10 cellular contexts compared by ENCODE assay signal in the genomic region with DNA sequence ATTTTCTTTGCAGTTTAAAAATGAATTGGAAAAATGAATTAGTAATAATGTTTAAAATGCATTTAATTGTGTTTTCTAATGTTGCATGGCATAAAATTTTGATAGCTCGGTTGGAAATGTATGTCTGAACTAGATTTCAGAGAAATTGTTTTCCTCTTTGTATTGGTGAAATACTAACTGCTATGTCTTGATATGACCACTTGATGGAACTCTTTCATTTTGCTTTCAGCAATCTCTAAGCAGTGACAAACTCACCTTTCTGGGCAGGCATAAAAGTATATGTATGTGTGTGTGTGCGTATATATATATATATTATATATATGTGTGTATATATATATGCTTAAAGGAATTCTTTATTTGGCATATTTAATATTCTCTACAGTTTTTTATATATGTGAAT.
DNase-seq lines count a peak whose midpoint lies in the region; ATAC-seq and TF ChIP-seq lines count a peak whose summit lies in the region.
"Had no signal": no experiment of that assay in that cellular context is flagged by ENCODE, and none has a peak within 500 bp of the region (broad histone marks: within the 10 kb centered on the region; RNA-seq: fewer than 3 reads in every experiment).

No MANE protein-coding gene starts in this region.

- peaks cover 3% of the 10 kb centered on the region for H3K9me3 Mint-ChIP-seq in chondrocyte (ENCODE audit: low read depth)
- no peaks in the 10 kb centered on the region for H3K9me3 Mint-ChIP-seq in nephron progenitor cell

- TF ChIP-seq CTCF in NB4 (IDR thresholded peaks at IDR 0.05; ENCODE audit: low read depth, low read length) = peak; percentile 20
- TF ChIP-seq CTCF in chondrocyte (IDR thresholded peaks at IDR 0.05) = peak; percentile 85
- peak; percentile 56 for TF ChIP-seq CTCF in nephron progenitor cell (IDR thresholded peaks at IDR 0.05)

- H3K27ac Mint-ChIP-seq in chondrocyte (ENCODE audit: unreplicated experiment) (no peak overlapping the region), nephron progenitor cell (no peak overlapping the region)
- H3K27ac Mint-ChIP-seq: naive B cell had no signal

- no peak overlapping the region for H3K4me3 Mint-ChIP-seq in chondrocyte (ENCODE audit: unreplicated experiment)
- H3K4me3 Mint-ChIP-seq in nephron progenitor cell = no peak overlapping the region
- H3K4me3 Mint-ChIP-seq: naive B cell had no signal

- H3K4me3 ChIP-seq in NB4 (ENCODE audit: low read depth, low read length) = no peak overlapping the region

- no peaks in the 10 kb centered on the region for H3K27me3 Mint-ChIP-seq in chondrocyte (ENCODE audit: low read depth)
- no peaks in the 10 kb centered on the region for H3K27me3 Mint-ChIP-seq in nephron progenitor cell (ENCODE audit: low read depth, poor library complexity)
- H3K27me3 Mint-ChIP-seq: naive B cell had no signal

- H3K4me1 Mint-ChIP-seq in chondrocyte (ENCODE audit: low read depth) (peaks cover 16% of the 10 kb centered on the region), nephron progenitor cell (no peaks in the 10 kb centered on the region)
- H3K4me1 Mint-ChIP-seq: naive B cell had no signal

- ATAC-seq in GM19023 (IDR thresholded peaks at IDR 0.05; ENCODE audit: unreplicated experiment) (no peak), HG02884 (IDR thresholded peaks at IDR 0.05; ENCODE audit: unreplicated experiment) (no peak)

- TF ChIP-seq POLR2A in NB4 (IDR thresholded peaks at IDR 0.05; ENCODE audit: extremely low read depth, insufficient read length) = no peak

- peak; percentile 37 for DNase-seq in DMS53 (lab: John Stamatoyannopoulos, UW)
- DNase-seq in DMS53 treated with DMSO at 0.1 percent for 48 hours (lab: John Stamatoyannopoulos, UW; ENCODE audit: unreplicated experiment) = no peak
- DNase-seq in NB4 (ENCODE audit: low read depth) = peak; percentile 25
- DNase-seq in chondrocyte (ENCODE audit: low spot score) = no peak
- no peak for DNase-seq in nephron progenitor cell
- no peak for DNase-seq in HuH-7.5 (ENCODE audit: low spot score)
- DNase-seq: KG1, naive B cell had no signal

- H3K36me3 Mint-ChIP-seq in chondrocyte (ENCODE audit: low read depth) (no peaks in the 10 kb centered on the region), nephron progenitor cell (ENCODE audit: low read depth) (no peaks in the 10 kb centered on the region)
- H3K36me3 Mint-ChIP-seq: naive B cell had no signal

Comparison
In these comparisons a context has a peak if more than half of its experiments do, and no peak if none do; other contexts are left out.
1. DNase-seq: peak in DMS53 (single experiment) and NB4 (single experiment); none in DMS53 treated with DMSO at 0.1 percent for 48 hours (single experiment), chondrocyte (single experiment), nephron progenitor cell (single experiment) and HuH-7.5 (single experiment).
2. CTCF ChIP-seq: peak in every context shown above with its lines; median percentile 85 in chondrocyte; 56 in nephron progenitor cell; 20 in NB4.